Comparison of ENCODE assay signal across 24 cellular contexts in genomic region chr3:151800449-151800848, GRCh38. TPM values are rescaled to one million over a fixed set of nuclear protein-coding genes. Genes with fewer than 3 reads are reported as not detected.
A peak's percentile ranks its signal among the peaks of the same experiment; 100 is the strongest.
DNase-seq lines count a peak whose midpoint lies in the region; FAIRE-seq and TF ChIP-seq lines count a peak whose summit lies in the region.
"Had no signal": no experiment of that assay in that cellular context is flagged by ENCODE, and none has a peak within 500 bp of the region (broad histone marks: within the 10 kb centered on the region; RNA-seq: fewer than 3 reads in every experiment).

No MANE protein-coding gene starts in this region.

- no peak overlapping the region for H3K9ac ChIP-seq in neuronal stem cell (ENCODE audit: low read depth, low read length, poor library complexity)

- no CpG with 5 or more reads among the region's 2 CpGs for WGBS in neuronal stem cell (ENCODE audit: extremely low coverage in 2 of 2, insufficient read length in 2 of 2, insufficient replicate concordance in 1 of 2), 2 donors

- no peak overlapping the region for H3K27ac ChIP-seq in A673 (ENCODE audit: low read depth, low read length, poor library complexity, severe bottlenecking)
- no peak overlapping the region for H3K27ac ChIP-seq in neuronal stem cell (replicated peaks; ENCODE audit: low read length)
- H3K27ac ChIP-seq: Peyer's patch, SK-N-MC had no signal

- no peak overlapping the region for H2AK5ac ChIP-seq in neuronal stem cell (ENCODE audit: low read depth, low read length)

- peak; percentile 53 for FAIRE-seq in H54 (lab: Jason Lieb, UNC)
- FAIRE-seq: GM12891 had no signal

- no peak overlapping the region for H3K4me3 ChIP-seq in A673 (ENCODE audit: low read depth, low read length, poor library complexity, severe bottlenecking)
- no peak overlapping the region for H3K4me3 ChIP-seq in neuronal stem cell (ENCODE audit: low read length in 2 of 2)
- H3K4me3 ChIP-seq: HAP-1, Peyer's patch, SK-N-MC had no signal

- POLR2A ChIA-PET in A673 (lab: Charles Lee; ENCODE audit: low non-redundant PET) = interaction anchor here (1.0 kb wide), 1 partner anchor 27 kb away, joined by 3 read pairs; no protein-coding TSS in a partner anchor
- POLR2A ChIA-PET in HEK293T (lab: Yijun Ruan, JAX) = no interaction called here

- H2BK120ac ChIP-seq in neuronal stem cell (ENCODE audit: low read depth, low read length) = no peak overlapping the region

- H3K23ac ChIP-seq in neuronal stem cell (ENCODE audit: low read depth, low read length, poor library complexity) = no peak overlapping the region

- H2AFZ ChIP-seq in neuronal stem cell (ENCODE audit: low read length) = no peak overlapping the region

- TF ChIP-seq POLR2A in H54 (IDR thresholded peaks at IDR 0.05; ENCODE audit: low read depth, low read length) = no peak

- H2BK15ac ChIP-seq in neuronal stem cell (ENCODE audit: low read length) = no peak overlapping the region

- no peak overlapping the region for H4K91ac ChIP-seq in neuronal stem cell (ENCODE audit: low read depth, low read length, poor library complexity)

- no peak overlapping the region for H3K14ac ChIP-seq in neuronal stem cell (ENCODE audit: low read length)

- no peaks in the 10 kb centered on the region for H3K79me1 ChIP-seq in neuronal stem cell (ENCODE audit: low read depth, low read length)

- CTCF ChIA-PET in A673 (lab: Charles Lee) (no interaction called here), HEK293T (lab: Yijun Ruan, JAX) (no interaction called here)

- no peak overlapping the region for H3K4ac ChIP-seq in neuronal stem cell (ENCODE audit: low read length)

- H3K27me3 ChIP-seq in A673 (replicated peaks; ENCODE audit: insufficient read depth, low read depth, low read length, poor library complexity) (no peaks in the 10 kb centered on the region), neuronal stem cell (ENCODE audit: control insufficient read depth in 3 of 3, insufficient read depth in 3 of 3, low read depth in 1 of 3, low read length in 3 of 3) (no peaks in the 10 kb centered on the region)
- H3K27me3 ChIP-seq: Peyer's patch had no signal

- no peak overlapping the region for H3K4me2 ChIP-seq in neuronal stem cell (ENCODE audit: insufficient read depth, low read length, poor library complexity, severe bottlenecking)

- peaks cover 7% of the 10 kb centered on the region for H3K4me1 ChIP-seq in A673 (ENCODE audit: insufficient read depth, low read length, poor library complexity, severe bottlenecking)
- H3K4me1 ChIP-seq in neuronal stem cell (ENCODE audit: control insufficient read depth in 2 of 2, insufficient read depth in 1 of 2, low read depth in 1 of 2, low read length in 2 of 2) = no peaks in the 10 kb centered on the region
- H3K4me1 ChIP-seq: Caco-2, HAP-1, Peyer's patch had no signal

- H2BK5ac ChIP-seq in neuronal stem cell (ENCODE audit: low read length) = no peak overlapping the region

- no peaks in the 10 kb centered on the region for H3K36me3 ChIP-seq in A673 (ENCODE audit: insufficient read depth, low read length, poor library complexity, severe bottlenecking)
- H3K36me3 ChIP-seq in neuronal stem cell (replicated peaks in 1 of 2; ENCODE audit: control insufficient read depth in 2 of 2, insufficient read depth in 2 of 2, low read length in 2 of 2) = no peaks in the 10 kb centered on the region
- H3K36me3 ChIP-seq: HAP-1, Peyer's patch had no signal

- H2BK12ac ChIP-seq in neuronal stem cell (ENCODE audit: low read length) = no peak overlapping the region

- H4K8ac ChIP-seq in neuronal stem cell (ENCODE audit: low read depth, low read length) = no peak overlapping the region

- no peaks in the 10 kb centered on the region for H3K9me3 ChIP-seq in A673 (ENCODE audit: low read depth, low read length, poor library complexity, severe bottlenecking)
- H3K9me3 ChIP-seq in neuronal stem cell (replicated peaks in 1 of 2; ENCODE audit: control insufficient read depth in 2 of 2, insufficient read depth in 1 of 2, low read depth in 1 of 2, low read length in 2 of 2) = no peaks in the 10 kb centered on the region
- H3K9me3 ChIP-seq: Caco-2, HAP-1, Peyer's patch had no signal

- BruUV-seq in A673 (replicated peaks; lab: Mats Ljungman, UMichigan) = no TSS peak

- DNase-seq in A673 (ENCODE audit: low spot score) = peak; percentile 26
- DNase-seq in H54 (ENCODE audit: insufficient read length, low spot score) = no peak
- DNase-seq in amniotic epithelial cell (ENCODE audit: low read depth) = peak; percentile 16
- DNase-seq in neuronal stem cell (ENCODE audit: low spot score) = peak; percentile 20
- no peak for DNase-seq in HEK293T (ENCODE audit: extremely low spot score)
- no peak for DNase-seq in NCI-H2227 (lab: John Stamatoyannopoulos, UW; ENCODE audit: unreplicated experiment)
- no peak for DNase-seq in HK-2 (ENCODE audit: unreplicated experiment)
- DNase-seq: C1 segment of cervical spinal cord; Caco-2; CD4-positive, alpha-beta memory T cell; NCI-H1092; NCI-H1436; NCI-H187; NCI-H2171 treated with DMSO at 0.1 percent for 48 hours; NCI-H524; NCI-H748 treated with DMSO at 0.1 percent for 48 hours; NK-92 treated with Interleukin-12 subunit alpha and Interleukin-12 subunit beta, amount 100 ng/mL, for 24 hours; Peyer's patch; SHP77 treated with DMSO at 0.1 percent for 48 hours; T-helper 17 cell had no signal

- intact Hi-C loops in A673 (cut with micrococcal nuclease; ENCODE audit: unreplicated experiment) = no loop called here

- no peak for TF ChIP-seq CTCF in A673 (conservative IDR thresholded peaks at IDR 0.05; ENCODE audit: low read depth, low read length)

- no peak overlapping the region for H3K18ac ChIP-seq in neuronal stem cell (ENCODE audit: low read length)

TF ChIP-seq in HEK293T, 16 proteins besides CTCF, POLR2A, EP300 and RAD21:
- TF ChIP-seq FOXM1 (IDR thresholded peaks at IDR 0.05; ENCODE audit: borderline replicate concordance) = no peak
- no peak for TF ChIP-seq TARDBP (IDR thresholded peaks at IDR 0.05)
- no peak for TF ChIP-seq CTBP1 (IDR thresholded peaks at IDR 0.05; ENCODE audit: borderline replicate concordance)
- TF ChIP-seq L3MBTL2 (conservative IDR thresholded peaks at IDR 0.05) = no peak
- no peak for TF ChIP-seq ELF4 (IDR thresholded peaks at IDR 0.05)
- TF ChIP-seq ARNT (IDR thresholded peaks at IDR 0.05) = no peak
- no peak for TF ChIP-seq FOXK2 (IDR thresholded peaks at IDR 0.05)
- TF ChIP-seq SP1 (IDR thresholded peaks at IDR 0.05) = no peak
- no peak for TF ChIP-seq FOXA1 (IDR thresholded peaks at IDR 0.05)
- TF ChIP-seq BHLHE40 (IDR thresholded peaks at IDR 0.05; ENCODE audit: borderline replicate concordance) = no peak
- TF ChIP-seq SUZ12 (IDR thresholded peaks at IDR 0.05) = no peak
- no peak for TF ChIP-seq ZNF384 (IDR thresholded peaks at IDR 0.05)
- no peak for TF ChIP-seq LEF1 (IDR thresholded peaks at IDR 0.05; ENCODE audit: borderline replicate concordance)
- TF ChIP-seq NFRKB (IDR thresholded peaks at IDR 0.05) = no peak
- TF ChIP-seq HDGF (IDR thresholded peaks at IDR 0.05; ENCODE audit: borderline replicate concordance) = no peak
- no peak for TF ChIP-seq PKNOX1 (IDR thresholded peaks at IDR 0.05)

RNA-seq across cellular contexts. Expression of gene AADAC, which starts 13.5 kb away (rescaled TPM):
- 0.43 TPM in 1 of 2 replicates, not detected in the other for total RNA-seq in A673 (2021)
- not detected for polyA plus RNA-seq in neuronal stem cell (2013, experiment 1 of 2)
- not detected for polyA plus RNA-seq in neuronal stem cell (2013, experiment 2 of 2)
- total RNA-seq: CD4-positive, alpha-beta memory T cell; T-helper 17 cell had no signal
- polyA plus RNA-seq: CD4-positive, alpha-beta memory T cell; IgD-negative memory B cell had no signal

Comparison
In these comparisons a context has a peak if more than half of its experiments do, and no peak if none do; other contexts are left out.
1. DNase-seq: peak in A673 (single experiment), amniotic epithelial cell (single experiment) and neuronal stem cell (single experiment); none in H54 (single experiment), HEK293T (single experiment), NCI-H2227 (single experiment) and HK-2 (single experiment).